ENCODE assay signal across 31 cellular contexts in the genomic region with DNA sequence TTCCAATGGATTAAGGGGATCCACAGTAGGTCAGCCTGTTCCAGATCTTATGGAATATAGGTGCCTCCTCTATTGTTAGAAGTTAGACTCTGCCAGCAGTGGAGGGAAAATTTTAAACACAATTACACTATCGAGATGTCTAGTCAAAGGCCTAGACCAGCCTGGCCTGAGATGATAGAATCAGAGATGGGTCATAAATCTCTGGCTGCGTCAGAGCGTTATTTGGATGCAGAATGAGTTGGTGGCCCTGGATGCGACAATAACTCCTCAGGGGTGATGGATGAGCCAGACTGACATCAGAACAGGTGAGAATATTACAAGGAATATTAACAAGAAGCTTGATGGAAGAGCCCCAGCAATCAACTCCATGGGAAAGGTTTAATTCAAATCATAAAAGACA.
"Had no signal": no experiment of that assay in that cellular context is flagged by ENCODE, and none has a peak within 500 bp of the region (broad histone marks: within the 10 kb centered on the region; RNA-seq: fewer than 3 reads in every experiment).

No MANE protein-coding gene starts in this region.

- H3K27ac ChIP-seq: neutrophil, pancreas, prostate gland, right lobe of liver, sigmoid colon, spleen, suprapubic skin, testis, tibial artery, transverse colon, upper lobe of left lung, vagina had no signal

- H3K27me3 ChIP-seq: neutrophil, pancreas, right lobe of liver, sigmoid colon, spleen, suprapubic skin, testis, tibial artery, transverse colon, upper lobe of left lung, vagina had no signal

- H3K9me3 ChIP-seq: neutrophil, pancreas, prostate gland, right lobe of liver, sigmoid colon, spleen, suprapubic skin, testis, tibial artery, transverse colon, upper lobe of left lung, vagina had no signal

- H3K4me1 ChIP-seq: pancreas, prostate gland, right lobe of liver, sigmoid colon, spleen, suprapubic skin, tibial artery, transverse colon, upper lobe of left lung, vagina had no signal

- H3K4me3 ChIP-seq: pancreas, prostate gland, right lobe of liver, sigmoid colon, spleen, suprapubic skin, testis, tibial artery, transverse colon, upper lobe of left lung, vagina had no signal

- DNase-seq: naive B cell; naive thymus-derived CD8-positive, alpha-beta T cell; nephron progenitor cell; nucleus accumbens; pancreas; retina; right cardiac atrium; right lobe of liver; sigmoid colon; small intestine; spleen; stimulated activated CD4-positive, alpha-beta T cell treated with anti-CD3 and anti-CD28 coated beads, Interleukin-12 subunit alpha, Interleukin-12 subunit beta, amount 100 ng/mL, for 4 hours; stimulated activated CD4-positive, alpha-beta T cell treated with anti-CD3 and anti-CD28 coated beads, Interleukin-1b, Interleukin-23, amount 100 ng/mL, for 48 hours; stimulated activated CD4-positive, alpha-beta T cell treated with anti-CD3 and anti-CD28 coated beads, Interleukin-4, amount 100 ng/mL, for 1 hour; stimulated activated CD4-positive, alpha-beta T cell treated with anti-CD3 and anti-CD28 coated beads, Interleukin-4, amount 100 ng/mL, for 4 hours; stimulated activated CD8-positive, alpha-beta memory T cell treated with anti-CD3 and anti-CD28 coated beads, Interleukin-4, amount 100 ng/mL, for 48 hours; stimulated activated naive CD4-positive, alpha-beta T cell; stimulated activated naive CD8-positive, alpha-beta T cell treated with anti-CD3 and anti-CD28 coated beads, Interleukin-15, amount 100 ng/mL, for 72 hours; stimulated activated naive CD8-positive, alpha-beta T cell treated with anti-CD3 and anti-CD28 coated beads, Interleukin-15, Interleukin-2, amounts not matched to agents 100 U/mL and 50 U/mL, for 24 hours; substantia nigra; testis; tibial artery; transverse colon; upper lobe of left lung had no signal

- ATAC-seq: naive thymus-derived CD8-positive, alpha-beta T cell; natural killer cell treated with Interleukin-12 subunit alpha and Interleukin-12 subunit beta and Interleukin-15 and Interleukin-18, amount 100 ng/mL, for 72 hours; pancreas; right cardiac atrium; right lobe of liver; stimulated activated memory B cell treated with anti-CD40 and anti-IgM and Interleukin-4, amounts not matched to agents 10 μg/mL and 1 μg/mL and 100 μg/mL, for 72 hours; stimulated activated naive CD8-positive, alpha-beta T cell treated with anti-CD3 and anti-CD28 coated beads, Interleukin-15, amount 100 ng/mL, for 72 hours; stimulated activated naive CD8-positive, alpha-beta T cell treated with anti-CD3 and anti-CD28 coated beads, Interleukin-15, Interleukin-2, amounts not matched to agents 100 U/mL and 50 U/mL, for 24 hours had no signal

- FAIRE-seq: pancreas, small intestine, urothelium cell line had no signal

- H3K36me3 ChIP-seq: neutrophil, pancreas, prostate gland, right lobe of liver, sigmoid colon, spleen, suprapubic skin, tibial artery, transverse colon, upper lobe of left lung, vagina had no signal
